ENCODE assay signal across 8 cellular contexts in the genomic region with DNA sequence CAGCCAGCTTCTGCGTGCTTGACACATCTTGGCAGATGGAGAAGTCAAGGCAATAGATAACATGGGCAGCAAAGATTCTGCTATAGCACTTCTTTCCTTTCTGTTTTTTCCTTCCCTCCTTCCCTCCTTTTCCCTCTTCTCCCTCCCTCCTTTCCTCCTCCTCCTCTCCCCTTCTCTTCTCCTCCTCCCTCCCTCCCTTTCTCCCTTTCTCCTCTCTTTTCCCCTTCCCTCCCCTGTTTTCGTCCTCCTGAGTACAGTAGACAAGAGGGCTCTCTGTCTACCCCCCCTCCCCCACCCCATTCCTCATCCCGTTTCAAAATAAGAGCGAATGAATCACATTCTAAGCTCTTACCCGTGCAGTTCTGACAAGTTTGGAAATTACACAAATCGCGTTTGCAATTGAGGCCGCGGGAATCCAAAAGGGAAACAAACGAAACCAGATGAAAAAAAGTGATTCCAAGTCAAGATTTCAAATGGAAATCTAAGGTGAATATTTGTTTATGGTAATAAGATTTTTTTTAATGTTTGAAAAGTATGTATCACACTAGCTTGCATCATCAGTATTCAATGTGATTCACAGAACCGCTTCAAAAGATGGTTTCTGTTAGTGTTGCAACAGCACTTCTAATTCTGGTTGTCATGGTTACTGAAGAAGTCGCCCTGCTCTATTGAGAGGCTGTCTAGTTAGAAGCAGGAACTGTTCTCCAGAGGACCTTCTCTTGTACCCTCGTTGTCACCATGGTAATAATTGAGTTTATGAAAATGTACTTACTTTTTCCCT. TPM values are rescaled to one million over a fixed set of nuclear protein-coding genes. Genes with fewer than 3 reads are reported as not detected.
DNase-seq lines count a peak whose midpoint lies in the region; ATAC-seq, FAIRE-seq and TF ChIP-seq lines count a peak whose summit lies in the region.

No MANE protein-coding gene starts in this region.

- H3K27me3 Mint-ChIP-seq in CD8-positive, alpha-beta memory T cell: peaks cover 13 to 30% of the 10 kb centered on the region in 2 donors

- no peaks in the 10 kb centered on the region for H4K20me1 ChIP-seq in HepG2 (ENCODE audit: insufficient read depth, low read length)

- 1% methylated on average over 13 of the region's 13 CpGs for WGBS in HepG2 (ENCODE audit: low lambda C conversion rate)

- peak overlapping the region in 7 of 8 donors; percentile 30 to 84 (median 78) for H3K27ac Mint-ChIP-seq in CD8-positive, alpha-beta memory T cell

- no TSS peak for BruUV-seq in HepG2 (replicated peaks; lab: Mats Ljungman, UMichigan)

- in situ Hi-C loops in HepG2 (cut with HindIII; ENCODE audit: extremely low pct_ligation_motif_present, low pct_unique_long_range_greater_than_20kb): no loop called here

- no peak for TF ChIP-seq POLR2A in HepG2 (IDR thresholded peaks at IDR 0.05; ENCODE audit: insufficient read depth in 1 of 2, low read depth in 2 of 2, low read length in 2 of 2)

- H3K36me3 ChIP-seq in CD8-positive, alpha-beta memory T cell (ENCODE audit: insufficient read depth, low read length): no peaks in the 10 kb centered on the region
- no peaks in the 10 kb centered on the region for H3K36me3 ChIP-seq in HepG2 (replicated peaks in 1 of 2; ENCODE audit: control insufficient read depth in 1 of 2, insufficient read depth in 2 of 2, low read length in 2 of 2)

- no peaks in the 10 kb centered on the region for H3K79me2 ChIP-seq in HepG2 (ENCODE audit: insufficient read depth, low read length)

- DNase-seq in CD8-positive, alpha-beta memory T cell: peak in 2 of 5 donors; percentile 37 to 61
- DNase-seq in T-helper 2 cell (peak in 3 of 5 experiments; percentile 4 to 78 (median 26)), dedifferentiated amniotic fluid mesenchymal stem cell (ENCODE audit: extremely low spot score) (peak; percentile 96), HepG2 (ENCODE audit: low spot score) (peak; percentile 34), NCI-H526 treated with DMSO at 0.1 percent for 48 hours (lab: John Stamatoyannopoulos, UW) (no peak)
- DNase-seq in stimulated activated CD4-positive, alpha-beta T cell treated with anti-CD3 and anti-CD28 coated beads, Interleukin-4, amount 100 ng/mL, for 24 hours: peak; percentile 42

- no peak for FAIRE-seq in HepG2 (lab: Jason Lieb, UNC)

- TF ChIP-seq RAD21 in Ishikawa (IDR thresholded peaks at IDR 0.05; ENCODE audit: low read depth): no peak
- TF ChIP-seq RAD21 in HepG2 (CRISPR knock-in tag; IDR thresholded peaks at IDR 0.05): no peak

- H3K36me3 Mint-ChIP-seq in CD8-positive, alpha-beta memory T cell: peaks cover 0 to 3% (median under 1%) of the 10 kb centered on the region in 3 donors

- no peak overlapping the region for H3K9ac ChIP-seq in HepG2 (ENCODE audit: insufficient read depth, low read depth, low read length)

- H3K9me3 ChIP-seq in CD8-positive, alpha-beta memory T cell (ENCODE audit: low read length): no peaks in the 10 kb centered on the region
- no peaks in the 10 kb centered on the region for H3K9me3 ChIP-seq in HepG2 (ENCODE audit: low read length)

- no peak for TF ChIP-seq CTCF in HepG2 (CRISPR knock-in tag; IDR thresholded peaks at IDR 0.05)

- no peak overlapping the region for H3K27ac ChIP-seq in CD8-positive, alpha-beta memory T cell (ENCODE audit: low read depth, low read length)
- no peak overlapping the region for H3K27ac ChIP-seq in HepG2 (ENCODE audit: extremely low read length, insufficient read depth, low read length)

- no peak overlapping the region for H2AFZ ChIP-seq in HepG2 (ENCODE audit: low read length)

- TF ChIP-seq EP300 in Ishikawa (IDR thresholded peaks at IDR 0.05; ENCODE audit: borderline replicate concordance) (no peak), HepG2 (IDR thresholded peaks at IDR 0.05; ENCODE audit: low read depth in 2 of 2, low read length in 2 of 2) (no peak), HepG2 (CRISPR knock-in tag; IDR thresholded peaks at IDR 0.05; ENCODE audit: borderline replicate concordance) (no peak)

- H3K9me3 Mint-ChIP-seq in CD8-positive, alpha-beta memory T cell: no peaks in the 10 kb centered on the region

- POLR2A ChIA-PET in CD8-positive, alpha-beta memory T cell (lab: Charles Lee): no interaction called here
- POLR2A ChIA-PET in HepG2 (lab: Yijun Ruan, JAX): interaction anchor here (1.2 kb wide), 1 partner anchor 72 kb away, joined by 3 read pairs; no protein-coding TSS in a partner anchor

- peaks cover 8% of the 10 kb centered on the region for H3K4me1 ChIP-seq in CD8-positive, alpha-beta memory T cell (ENCODE audit: insufficient read depth, low read length)
- peaks cover 30% of the 10 kb centered on the region for H3K4me1 ChIP-seq in HepG2 (ENCODE audit: insufficient read depth, low read length)

- peaks cover 9% of the 10 kb centered on the region for H3K27me3 ChIP-seq in CD8-positive, alpha-beta memory T cell (ENCODE audit: insufficient read depth, low read length, poor library complexity, severe bottlenecking)
- peaks cover 3 to 11% of the 10 kb centered on the region in 2 experiments; a peak in 2 of 5 replicates for H3K27me3 ChIP-seq in HepG2 (ENCODE audit: control insufficient read depth in 1 of 2, insufficient read depth in 2 of 2, low read length in 2 of 2)

- ATAC-seq in GM21360 (IDR thresholded peaks at IDR 0.05; ENCODE audit: unreplicated experiment) (peak; percentile 58), HepG2 (no peak)

- intact Hi-C loops in HepG2 (cut with micrococcal nuclease; ENCODE audit: unreplicated experiment): no loop called here

- CTCF ChIA-PET in CD8-positive, alpha-beta memory T cell (lab: Charles Lee): no interaction called here
- CTCF ChIA-PET in HepG2 (lab: Yijun Ruan, JAX; ENCODE audit: low intra/inter-chr PET ratio, low total read pairs): no interaction called here

- peaks cover 19 to 30% (median 25%) of the 10 kb centered on the region in 3 donors for H3K4me1 Mint-ChIP-seq in CD8-positive, alpha-beta memory T cell

- H3K4me2 ChIP-seq in HepG2 (ENCODE audit: low read depth, low read length): peak overlapping the region; percentile 89

- peak overlapping the region; percentile 85 to 91 (median 87) for H3K4me3 Mint-ChIP-seq in CD8-positive, alpha-beta memory T cell

- peak overlapping the region; percentile 59 for H3K4me3 ChIP-seq in CD8-positive, alpha-beta memory T cell (ENCODE audit: low read length)
- peak overlapping the region in 1 of 3 experiments; percentile 75; a peak in 2 of 6 replicates for H3K4me3 ChIP-seq in HepG2 (replicated peaks in 1 of 3; ENCODE audit: insufficient read depth in 1 of 3, low read depth in 2 of 3, low read length in 3 of 3)

TF ChIP-seq in Ishikawa, 13 proteins besides CTCF, POLR2A, EP300 and RAD21:
- TF ChIP-seq CEBPB (IDR thresholded peaks at IDR 0.05) (peak; percentile 65), YY1 (IDR thresholded peaks at IDR 0.05; ENCODE audit: low read depth) (no peak)
TF ChIP-seq in Ishikawa: peak in this region for 1.

TF ChIP-seq in HepG2, 621 proteins besides CTCF, POLR2A, EP300 and RAD21 (continues in another document):
- TF ChIP-seq ZNF720 (CRISPR knock-in tag; IDR thresholded peaks at IDR 0.05): no peak
- no peak for TF ChIP-seq WIZ (CRISPR knock-in tag; IDR thresholded peaks at IDR 0.05)
- peak; percentile 77 for TF ChIP-seq RFX3 (CRISPR knock-in tag; IDR thresholded peaks at IDR 0.05)
- TF ChIP-seq RBAK (CRISPR knock-in tag; IDR thresholded peaks at IDR 0.05): no peak
- TF ChIP-seq ZNF317 (CRISPR knock-in tag; IDR thresholded peaks at IDR 0.05): no peak
- no peak for TF ChIP-seq CBFB (CRISPR knock-in tag; IDR thresholded peaks at IDR 0.05)
- TF ChIP-seq ZFP36 (IDR thresholded peaks at IDR 0.05; ENCODE audit: borderline replicate concordance, low read depth, low read length, partially characterized antibody): no peak
- TF ChIP-seq ZNF616 (CRISPR knock-in tag; IDR thresholded peaks at IDR 0.05; ENCODE audit: low read depth): no peak
- TF ChIP-seq CEBPG (CRISPR knock-in tag; IDR thresholded peaks at IDR 0.05): peak; percentile 63
- peak; percentile 77 for TF ChIP-seq RFX1 (IDR thresholded peaks at IDR 0.05)
- no peak for TF ChIP-seq ZNF326 (CRISPR knock-in tag; IDR thresholded peaks at IDR 0.05; ENCODE audit: borderline replicate concordance)
- TF ChIP-seq HDAC2 (CRISPR knock-in tag; IDR thresholded peaks at IDR 0.05): no peak
- no peak for TF ChIP-seq ZNF570 (CRISPR knock-in tag; IDR thresholded peaks at IDR 0.05; ENCODE audit: borderline replicate concordance)
- TF ChIP-seq TGIF2 (CRISPR knock-in tag; IDR thresholded peaks at IDR 0.05): no peak

RNA-seq across cellular contexts. Expression of a gene that starts 1.3 kb away (rescaled TPM):
- under 1 TPM; 0.40 to 0.70 TPM for total RNA-seq in CD8-positive, alpha-beta memory T cell
- polyA plus RNA-seq in CD8-positive, alpha-beta memory T cell: 0.20 TPM
- 0.21 TPM in 1 of 2 replicates, not detected in the other for total RNA-seq in HepG2 (2016; rRNA removed; fragmentation: Illumina TruSeq; extraction: Trizol)
- total RNA-seq in HepG2 (2016; cell fraction: cytosol; rRNA removed; fragmentation: Illumina TruSeq; extraction: Trizol; ENCODE audit: low read depth): not detected in 2 replicates
- total RNA-seq in HepG2 (2016; cell fraction: insoluble cytoplasmic fraction; rRNA removed; fragmentation: Illumina TruSeq; extraction: Trizol): not detected in 2 replicates
- not detected in 2 replicates for total RNA-seq in HepG2 (2016; cell fraction: membrane; rRNA removed; fragmentation: Illumina TruSeq; extraction: Trizol)
- total RNA-seq in HepG2 (2016; cell fraction: nucleus; rRNA removed; fragmentation: Illumina TruSeq; extraction: Trizol): not detected in 2 replicates
- polyA plus RNA-seq in HepG2 (2011; rRNA removed): 0.04 TPM in 1 of 2 replicates, not detected in the other
- 0.01 TPM in 1 of 2 replicates, not detected in the other for polyA plus RNA-seq in HepG2 (2011; cell fraction: cytosol; rRNA removed)
- 0.12 TPM in 1 of 2 replicates, not detected in the other for polyA plus RNA-seq in HepG2 (2011; cell fraction: nucleus; rRNA removed)
- polyA plus RNA-seq in HepG2 (2012): not detected in 2 replicates
- not detected in 2 replicates for polyA plus RNA-seq in HepG2 (2016; cell fraction: cytosol; fragmentation: Illumina TruSeq; extraction: Trizol; ENCODE audit: low read depth)
- polyA plus RNA-seq in HepG2 (2016; cell fraction: insoluble cytoplasmic fraction; fragmentation: Illumina TruSeq; extraction: Trizol; ENCODE audit: low read depth): not detected in 2 replicates
- not detected in 2 replicates for polyA plus RNA-seq in HepG2 (2016; cell fraction: membrane; fragmentation: Illumina TruSeq; extraction: Trizol; ENCODE audit: low read depth)
- polyA plus RNA-seq in HepG2 (2016; cell fraction: nucleus; fragmentation: Illumina TruSeq; extraction: Trizol; ENCODE audit: insufficient read depth, low read depth): not detected in 2 replicates
- polyA minus RNA-seq in HepG2 (2011; rRNA and poly(A)+ RNA removed; ENCODE audit: low replicate concordance): 0.08 and 0.30 TPM in 2 replicates
- not detected in 2 replicates for polyA minus RNA-seq in HepG2 (2011; cell fraction: cytosol; rRNA and poly(A)+ RNA removed)
- 0.37 and 0.39 TPM in 2 replicates for polyA minus RNA-seq in HepG2 (2011; cell fraction: nucleus; rRNA and poly(A)+ RNA removed)
